Comparison of ENCODE assay signal across 33 cellular contexts in genomic region chr2:154067124-154067523, GRCh38.
"Had no signal": no experiment of that assay in that cellular context is flagged by ENCODE, and none has a peak within 500 bp of the region (broad histone marks: within the 10 kb centered on the region; RNA-seq: fewer than 3 reads in every experiment).

No MANE protein-coding gene starts in this region.

- H3K4me1 ChIP-seq: adrenal gland, ascending aorta, body of pancreas, breast epithelium had no signal

- H3K4me3 ChIP-seq: adrenal gland, ascending aorta, body of pancreas, breast epithelium, cardiac muscle cell had no signal

- H3K27me3 ChIP-seq: adrenal gland, ascending aorta, body of pancreas, brain microvascular endothelial cell, breast epithelium, cardiac muscle cell had no signal

- H3K27ac ChIP-seq: adrenal gland, ascending aorta, body of pancreas, brain microvascular endothelial cell, breast epithelium, cardiac muscle cell had no signal

- H3K9me3 ChIP-seq: adrenal gland, ascending aorta, body of pancreas had no signal

- H3K36me3 ChIP-seq: adrenal gland, ascending aorta, brain microvascular endothelial cell, breast epithelium, cardiac muscle cell had no signal

- FAIRE-seq: astrocyte, bronchial epithelial cell had no signal

- DNase-seq: activated effector memory CD4-positive, alpha-beta T cell treated with anti-CD3 and anti-CD28 coated beads, Interleukin-2, amount 50 U/mL, for 16 hours; activated effector memory CD4-positive, alpha-beta T cell treated with Interleukin-2 at 50 U/mL for 16 hours; activated gamma-delta T cell; activated gamma-delta T cell treated with Interleukin-2 at 50 U/mL for 16 hours; activated naive CD4-positive, alpha-beta T cell; activated naive CD4-positive, alpha-beta T cell treated with anti-CD3 and anti-CD28 coated beads for 36 hours; activated naive CD4-positive, alpha-beta T cell treated with anti-CD3 and anti-CD28 coated beads, Interleukin-2, amount 10 ng/mL, durations not matched to agents 7 days and 5 days; activated naive CD4-positive, alpha-beta T cell treated with anti-CD3 and anti-CD28 coated beads, Interleukin-2, amount 50 U/mL, for 16 hours; activated naive CD4-positive, alpha-beta T cell treated with Interleukin-2 at 50 U/mL for 16 hours; activated naive CD8-positive, alpha-beta T cell treated with anti-CD3 and anti-CD28 coated beads for 36 hours; activated naive CD8-positive, alpha-beta T cell treated with anti-CD3 and anti-CD28 coated beads, Interleukin-2, amount 10 ng/mL, durations not matched to agents 7 days and 5 days; activated naive CD8-positive, alpha-beta T cell treated with anti-CD3 and anti-CD28 coated beads, Interleukin-2, amount 50 U/mL, for 24 hours; activated T-cell treated with anti-CD3 and anti-CD28 coated beads, Interleukin-2, amount 50 U/mL, for 24 hours; activated T-cell treated with anti-CD3 and anti-CD28 coated beads, Interleukin-2, amount 50 U/mL, for 4 hours; activated T-cell treated with anti-CD3 and anti-CD28 coated beads, Interleukin-2, amount 50 U/mL, for 48 hours; activated T-cell treated with anti-CD3 and anti-CD28 coated beads, Interleukin-2, amount 50 U/mL, for 72 hours; adrenal gland; amniotic stem cell; amygdala; anterior cingulate cortex; aorta; body of pancreas; brain microvascular endothelial cell; caudate nucleus; central memory CD4-positive, alpha-beta T cell; cerebellar nuclear complex had no signal

- ATAC-seq: activated naive CD4-positive, alpha-beta T cell treated with anti-CD3 and anti-CD28 coated beads, Interleukin-2, amount 50 U/mL, for 72 hours; activated naive CD8-positive, alpha-beta T cell treated with anti-CD3 and anti-CD28 coated beads, Interleukin-2, amount 50 U/mL, for 24 hours; activated T-cell treated with anti-CD3 and anti-CD28 coated beads, Interleukin-2, amount 50 U/mL, for 4 hours; activated T-cell treated with anti-CD3 and anti-CD28 coated beads, Interleukin-2, amount 50 U/mL, for 72 hours; activated T-helper 17 cell treated with anti-CD3 and anti-CD28 coated beads, Interleukin-2, amount 50 U/mL, for 72 hours; body of pancreas had no signal
